In the genomic region with DNA sequence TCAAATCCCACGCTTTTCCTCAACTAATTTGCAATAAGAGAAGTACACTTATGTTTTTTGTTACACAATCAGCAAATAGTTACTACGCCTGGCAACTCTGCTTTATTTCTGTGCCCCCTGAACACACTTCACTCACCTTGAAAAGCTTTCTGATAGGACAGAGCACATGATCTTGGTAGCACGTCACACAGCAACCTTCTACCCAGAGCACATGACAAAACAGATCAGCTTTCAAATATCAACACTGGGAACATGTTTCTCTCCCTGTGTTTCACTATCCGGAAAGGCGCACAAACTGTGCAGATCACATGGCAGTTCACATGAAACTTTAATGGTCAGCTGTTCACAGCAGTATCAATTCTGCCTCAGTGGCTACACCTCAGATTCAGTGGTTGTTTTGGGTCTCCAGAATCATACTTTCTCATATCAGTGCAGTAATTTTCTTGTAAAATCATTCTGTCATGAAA, we compare ENCODE assay signal across 1 cellular context.
TF ChIP-seq lines count a peak whose summit lies in the region.

No MANE protein-coding gene starts in this region.

TF ChIP-seq in GM23338, 12 proteins besides CTCF, POLR2A, EP300 and RAD21:
- TF ChIP-seq, protein P1, sequence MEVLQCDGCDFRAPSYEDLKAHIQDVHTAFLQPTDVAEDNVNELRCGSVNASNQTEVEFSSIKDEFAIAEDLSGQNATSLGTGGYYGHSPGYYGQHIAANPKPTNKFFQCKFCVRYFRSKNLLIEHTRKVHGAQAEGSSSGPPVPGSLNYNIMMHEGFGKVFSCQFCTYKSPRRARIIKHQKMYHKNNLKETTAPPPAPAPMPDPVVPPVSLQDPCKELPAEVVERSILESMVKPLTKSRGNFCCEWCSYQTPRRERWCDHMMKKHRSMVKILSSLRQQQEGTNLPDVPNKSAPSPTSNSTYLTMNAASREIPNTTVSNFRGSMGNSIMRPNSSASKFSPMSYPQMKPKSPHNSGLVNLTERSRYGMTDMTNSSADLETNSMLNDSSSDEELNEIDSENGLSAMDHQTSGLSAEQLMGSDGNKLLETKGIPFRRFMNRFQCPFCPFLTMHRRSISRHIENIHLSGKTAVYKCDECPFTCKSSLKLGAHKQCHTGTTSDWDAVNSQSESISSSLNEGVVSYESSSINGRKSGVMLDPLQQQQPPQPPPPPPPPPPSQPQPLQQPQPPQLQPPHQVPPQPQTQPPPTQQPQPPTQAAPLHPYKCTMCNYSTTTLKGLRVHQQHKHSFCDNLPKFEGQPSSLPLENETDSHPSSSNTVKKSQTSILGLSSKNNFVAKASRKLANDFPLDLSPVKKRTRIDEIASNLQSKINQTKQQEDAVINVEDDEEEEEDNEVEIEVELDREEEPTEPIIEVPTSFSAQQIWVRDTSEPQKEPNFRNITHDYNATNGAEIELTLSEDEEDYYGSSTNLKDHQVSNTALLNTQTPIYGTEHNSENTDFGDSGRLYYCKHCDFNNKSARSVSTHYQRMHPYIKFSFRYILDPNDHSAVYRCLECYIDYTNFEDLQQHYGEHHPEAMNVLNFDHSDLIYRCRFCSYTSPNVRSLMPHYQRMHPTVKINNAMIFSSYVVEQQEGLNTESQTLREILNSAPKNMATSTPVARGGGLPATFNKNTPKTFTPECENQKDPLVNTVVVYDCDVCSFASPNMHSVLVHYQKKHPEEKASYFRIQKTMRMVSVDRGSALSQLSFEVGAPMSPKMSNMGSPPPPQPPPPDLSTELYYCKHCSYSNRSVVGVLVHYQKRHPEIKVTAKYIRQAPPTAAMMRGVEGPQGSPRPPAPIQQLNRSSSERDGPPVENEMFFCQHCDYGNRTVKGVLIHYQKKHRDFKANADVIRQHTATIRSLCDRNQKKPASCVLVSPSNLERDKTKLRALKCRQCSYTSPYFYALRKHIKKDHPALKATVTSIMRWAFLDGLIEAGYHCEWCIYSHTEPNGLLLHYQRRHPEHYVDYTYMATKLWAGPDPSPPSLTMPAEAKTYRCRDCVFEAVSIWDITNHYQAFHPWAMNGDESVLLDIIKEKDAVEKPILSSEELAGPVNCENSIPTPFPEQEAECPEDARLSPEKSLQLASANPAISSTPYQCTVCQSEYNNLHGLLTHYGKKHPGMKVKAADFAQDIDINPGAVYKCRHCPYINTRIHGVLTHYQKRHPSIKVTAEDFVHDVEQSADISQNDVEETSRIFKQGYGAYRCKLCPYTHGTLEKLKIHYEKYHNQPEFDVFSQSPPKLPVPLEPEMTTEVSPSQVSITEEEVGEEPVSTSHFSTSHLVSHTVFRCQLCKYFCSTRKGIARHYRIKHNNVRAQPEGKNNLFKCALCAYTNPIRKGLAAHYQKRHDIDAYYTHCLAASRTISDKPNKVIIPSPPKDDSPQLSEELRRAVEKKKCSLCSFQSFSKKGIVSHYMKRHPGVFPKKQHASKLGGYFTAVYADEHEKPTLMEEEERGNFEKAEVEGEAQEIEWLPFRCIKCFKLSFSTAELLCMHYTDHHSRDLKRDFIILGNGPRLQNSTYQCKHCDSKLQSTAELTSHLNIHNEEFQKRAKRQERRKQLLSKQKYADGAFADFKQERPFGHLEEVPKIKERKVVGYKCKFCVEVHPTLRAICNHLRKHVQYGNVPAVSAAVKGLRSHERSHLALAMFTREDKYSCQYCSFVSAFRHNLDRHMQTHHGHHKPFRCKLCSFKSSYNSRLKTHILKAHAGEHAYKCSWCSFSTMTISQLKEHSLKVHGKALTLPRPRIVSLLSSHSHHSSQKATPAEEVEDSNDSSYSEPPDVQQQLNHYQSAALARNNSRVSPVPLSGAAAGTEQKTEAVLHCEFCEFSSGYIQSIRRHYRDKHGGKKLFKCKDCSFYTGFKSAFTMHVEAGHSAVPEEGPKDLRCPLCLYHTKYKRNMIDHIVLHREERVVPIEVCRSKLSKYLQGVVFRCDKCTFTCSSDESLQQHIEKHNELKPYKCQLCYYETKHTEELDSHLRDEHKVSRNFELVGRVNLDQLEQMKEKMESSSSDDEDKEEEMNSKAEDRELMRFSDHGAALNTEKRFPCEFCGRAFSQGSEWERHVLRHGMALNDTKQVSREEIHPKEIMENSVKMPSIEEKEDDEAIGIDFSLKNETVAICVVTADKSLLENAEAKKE (CRISPR knock-in tag; IDR thresholded peaks at IDR 0.05), result no peak
- TF ChIP-seq EZH2phosphoT487 (IDR thresholded peaks at IDR 0.05; ENCODE audit: unreplicated experiment) (no peak), JUNB (IDR thresholded peaks at IDR 0.05; ENCODE audit: unreplicated experiment) (no peak), STAT1 (IDR thresholded peaks at IDR 0.05; ENCODE audit: unreplicated experiment) (no peak), POLR2AphosphoS5 (IDR thresholded peaks at IDR 0.05; ENCODE audit: low read depth) (no peak), ZNF331 (CRISPR knock-in tag; IDR thresholded peaks at IDR 0.05; ENCODE audit: low read depth) (no peak), CREB1 (CRISPR knock-in tag; IDR thresholded peaks at IDR 0.05; ENCODE audit: low read depth) (no peak)
- TF ChIP-seq, protein P2, sequence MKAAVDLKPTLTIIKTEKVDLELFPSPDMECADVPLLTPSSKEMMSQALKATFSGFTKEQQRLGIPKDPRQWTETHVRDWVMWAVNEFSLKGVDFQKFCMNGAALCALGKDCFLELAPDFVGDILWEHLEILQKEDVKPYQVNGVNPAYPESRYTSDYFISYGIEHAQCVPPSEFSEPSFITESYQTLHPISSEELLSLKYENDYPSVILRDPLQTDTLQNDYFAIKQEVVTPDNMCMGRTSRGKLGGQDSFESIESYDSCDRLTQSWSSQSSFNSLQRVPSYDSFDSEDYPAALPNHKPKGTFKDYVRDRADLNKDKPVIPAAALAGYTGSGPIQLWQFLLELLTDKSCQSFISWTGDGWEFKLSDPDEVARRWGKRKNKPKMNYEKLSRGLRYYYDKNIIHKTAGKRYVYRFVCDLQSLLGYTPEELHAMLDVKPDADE (IDR thresholded peaks at IDR 0.05), result no peak
